11 cellular contexts compared by ENCODE assay signal in the genomic region with DNA sequence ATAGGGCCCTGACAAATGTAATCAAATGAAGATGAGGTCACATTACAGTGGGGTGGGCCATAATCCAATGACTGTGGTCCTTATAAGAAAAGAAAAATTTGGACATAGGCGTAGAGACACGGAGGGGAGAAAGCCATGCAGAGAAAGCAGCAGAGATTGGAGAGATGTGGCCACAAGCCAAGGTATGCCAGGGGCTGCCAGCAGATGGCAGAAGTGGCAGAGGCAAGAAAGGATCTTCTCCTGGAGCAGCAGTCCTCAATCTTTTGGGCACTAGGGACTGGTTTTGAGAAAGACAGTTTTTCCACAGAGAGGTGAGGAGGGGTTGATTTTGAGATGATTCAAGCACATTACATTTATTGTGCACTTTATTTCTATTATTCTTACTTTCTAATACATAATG.
DNase-seq lines count a peak whose midpoint lies in the region; ATAC-seq and TF ChIP-seq lines count a peak whose summit lies in the region.
"Had no signal": no experiment of that assay in that cellular context is flagged by ENCODE, and none has a peak within 500 bp of the region (broad histone marks: within the 10 kb centered on the region; RNA-seq: fewer than 3 reads in every experiment).

No MANE protein-coding gene starts in this region.

- TF ChIP-seq RAD21 in Ishikawa (IDR thresholded peaks at IDR 0.05; ENCODE audit: low read depth), result peak; percentile 71

- POLR2A ChIA-PET in activated CD4-positive, alpha-beta T cell treated with anti-CD3 and anti-CD28 coated beads, Interleukin-2, amount 10 ng/mL, durations not matched to agents 7 days and 5 days (lab: Charles Lee), result no interaction called here

- DNase-seq in NCI-H2171 treated with DMSO at 0.1 percent for 48 hours (lab: John Stamatoyannopoulos, UW) (peak; percentile 33), NCI-H2171 (lab: John Stamatoyannopoulos, UW) (no peak), left lobe of liver (ENCODE audit: low spot score) (peak; percentile 53), NCI-H1436 treated with DMSO at 0.1 percent for 48 hours (lab: John Stamatoyannopoulos, UW) (no peak)
- peak; percentile 25 for DNase-seq in activated CD4-positive, alpha-beta T cell treated with anti-CD3 and anti-CD28 coated beads, Interleukin-2, amount 10 ng/mL, durations not matched to agents 7 days and 5 days
- DNase-seq: effector CD8-positive, alpha-beta T cell; stimulated activated naive B cell treated with anti-CD40 and anti-IgM and Interleukin-4, amounts not matched to agents 10 μg/mL and 1 μg/mL and 100 μg/mL, for 72 hours had no signal

- no peak overlapping the region for H3K27ac Mint-ChIP-seq in activated CD4-positive, alpha-beta T cell treated with anti-CD3 and anti-CD28 coated beads, Interleukin-2, amount 10 ng/mL, durations not matched to agents 7 days and 5 days
- H3K27ac Mint-ChIP-seq: stimulated activated naive B cell treated with anti-CD40 and anti-IgM and Interleukin-4, amounts not matched to agents 10 μg/mL and 1 μg/mL and 100 μg/mL, for 72 hours; T-cell had no signal

- H3K27me3 Mint-ChIP-seq in activated CD4-positive, alpha-beta T cell treated with anti-CD3 and anti-CD28 coated beads, Interleukin-2, amount 10 ng/mL, durations not matched to agents 7 days and 5 days, result no peaks in the 10 kb centered on the region

- no peak for TF ChIP-seq EP300 in Ishikawa (IDR thresholded peaks at IDR 0.05; ENCODE audit: borderline replicate concordance)

- H3K4me3 Mint-ChIP-seq in activated CD4-positive, alpha-beta T cell treated with anti-CD3 and anti-CD28 coated beads, Interleukin-2, amount 10 ng/mL, durations not matched to agents 7 days and 5 days, result no peak overlapping the region
- H3K4me3 Mint-ChIP-seq: stimulated activated naive B cell treated with anti-CD40 and anti-IgM and Interleukin-4, amounts not matched to agents 10 μg/mL and 1 μg/mL and 100 μg/mL, for 72 hours; T-cell had no signal

- peaks cover 2% of the 10 kb centered on the region for H3K9me3 Mint-ChIP-seq in activated CD4-positive, alpha-beta T cell treated with anti-CD3 and anti-CD28 coated beads, Interleukin-2, amount 10 ng/mL, durations not matched to agents 7 days and 5 days

- H3K4me1 Mint-ChIP-seq in activated CD4-positive, alpha-beta T cell treated with anti-CD3 and anti-CD28 coated beads, Interleukin-2, amount 10 ng/mL, durations not matched to agents 7 days and 5 days, result no peaks in the 10 kb centered on the region
- H3K4me1 Mint-ChIP-seq: stimulated activated naive B cell treated with anti-CD40 and anti-IgM and Interleukin-4, amounts not matched to agents 10 μg/mL and 1 μg/mL and 100 μg/mL, for 72 hours had no signal

- ATAC-seq in left lobe of liver (peak; percentile 75), HG03196 (IDR thresholded peaks at IDR 0.05; ENCODE audit: unreplicated experiment) (no peak), GM19397 (IDR thresholded peaks at IDR 0.05; ENCODE audit: unreplicated experiment) (no peak)
- ATAC-seq: stimulated activated naive B cell treated with anti-CD40 and anti-IgM and Interleukin-4, amounts not matched to agents 10 μg/mL and 1 μg/mL and 100 μg/mL, for 72 hours; T-cell had no signal

- no peaks in the 10 kb centered on the region for H3K36me3 Mint-ChIP-seq in activated CD4-positive, alpha-beta T cell treated with anti-CD3 and anti-CD28 coated beads, Interleukin-2, amount 10 ng/mL, durations not matched to agents 7 days and 5 days (ENCODE audit: low read depth)
- H3K36me3 Mint-ChIP-seq: stimulated activated naive B cell treated with anti-CD40 and anti-IgM and Interleukin-4, amounts not matched to agents 10 μg/mL and 1 μg/mL and 100 μg/mL, for 72 hours; T-cell had no signal

- CTCF ChIA-PET in activated CD4-positive, alpha-beta T cell treated with anti-CD3 and anti-CD28 coated beads, Interleukin-2, amount 10 ng/mL, durations not matched to agents 7 days and 5 days (lab: Charles Lee), result no interaction called here

TF ChIP-seq in Ishikawa, 13 proteins besides CTCF, POLR2A, EP300 and RAD21:
- TF ChIP-seq NFIC (IDR thresholded peaks at IDR 0.05) (peak; percentile 69), CREB1 (IDR thresholded peaks at IDR 0.05; ENCODE audit: low read depth) (no peak), ZBTB7A (IDR thresholded peaks at IDR 0.05; ENCODE audit: low read depth) (no peak), EGR1 (IDR thresholded peaks at IDR 0.05) (no peak), TAF1 (IDR thresholded peaks at IDR 0.05; ENCODE audit: low read depth) (no peak)
- TF ChIP-seq, protein P1, sequence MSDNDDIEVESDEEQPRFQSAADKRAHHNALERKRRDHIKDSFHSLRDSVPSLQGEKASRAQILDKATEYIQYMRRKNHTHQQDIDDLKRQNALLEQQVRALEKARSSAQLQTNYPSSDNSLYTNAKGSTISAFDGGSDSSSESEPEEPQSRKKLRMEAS (IDR thresholded peaks at IDR 0.05), result no peak

Comparison
In these comparisons a context has a peak if more than half of its experiments do, and no peak if none do; other contexts are left out.
1. DNase-seq: peak in NCI-H2171 treated with DMSO at 0.1 percent for 48 hours (single experiment), activated CD4-positive, alpha-beta T cell treated with anti-CD3 and anti-CD28 coated beads, Interleukin-2, amount 10 ng/mL, durations not matched to agents 7 days and 5 days (single experiment) and left lobe of liver (single experiment); none in NCI-H2171 (single experiment) and NCI-H1436 treated with DMSO at 0.1 percent for 48 hours (single experiment).